In genomic region chr2:152100961-152101360, GRCh38 we compare ENCODE assay signal across 2 cellular contexts.
TF ChIP-seq lines count a peak whose summit lies in the region.

No MANE protein-coding gene starts in this region.

TF ChIP-seq in HEK293, 187 proteins besides CTCF, POLR2A, EP300 and RAD21:
- peak; percentile 90 for TF ChIP-seq ZNF677 (tag by site-specific recombination; IDR thresholded peaks at IDR 0.05)
- TF ChIP-seq ZNF146 (tag by site-specific recombination; IDR thresholded peaks at IDR 0.05) = no peak

TF ChIP-seq in H1, 55 proteins besides CTCF, POLR2A, EP300 and RAD21:
- no peak for TF ChIP-seq GTF2F1 (IDR thresholded peaks at IDR 0.05; ENCODE audit: borderline replicate concordance, low read depth, low read length)
